In the genomic region with DNA sequence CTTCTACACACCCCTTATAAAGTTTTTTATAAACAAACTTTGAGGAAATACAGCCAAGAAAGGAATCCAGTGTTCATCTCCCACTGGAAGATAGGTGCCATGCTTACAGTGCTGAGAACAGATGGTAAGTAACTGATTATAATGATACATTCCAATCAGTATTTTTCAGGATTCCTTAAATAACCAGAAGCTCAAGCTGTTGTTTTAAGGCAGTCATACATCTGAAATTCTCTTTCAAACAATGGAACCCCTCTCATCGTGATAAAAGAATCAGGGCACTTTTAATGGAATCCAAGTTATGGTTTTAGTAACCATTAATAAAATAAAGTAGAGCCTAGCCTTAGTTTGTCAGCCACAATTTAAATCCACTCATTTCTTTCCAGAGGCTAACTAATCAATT, we compare ENCODE assay signal across 19 cellular contexts. TPM values are rescaled to one million over a fixed set of nuclear protein-coding genes. Genes with fewer than 3 reads are reported as not detected.
A peak's percentile ranks its signal among the peaks of the same experiment; 100 is the strongest.
DNase-seq lines count a peak whose midpoint lies in the region; ATAC-seq and TF ChIP-seq lines count a peak whose summit lies in the region.
"Had no signal": no experiment of that assay in that cellular context is flagged by ENCODE, and none has a peak within 500 bp of the region (broad histone marks: within the 10 kb centered on the region; RNA-seq: fewer than 3 reads in every experiment).

No MANE protein-coding gene starts in this region.

- H3K4me1 ChIP-seq in heart left ventricle (peaks cover 0 to 21% (median 7%) of the 10 kb centered on the region in 12 donors), right atrium auricular region (peaks cover 0 to 10% of the 10 kb centered on the region in 2 donors), smooth muscle cell (ENCODE audit: low read depth) (no peaks in the 10 kb centered on the region)

- 20 to 26% (median 24%) methylated on average over 1 of the region's 1 CpG for WGBS in heart left ventricle, 4 donors
- 77% methylated on average over 1 of the region's 1 CpG for WGBS in smooth muscle cell (ENCODE audit: low lambda C conversion rate)

- no peak overlapping the region for H3K4me2 ChIP-seq in smooth muscle cell

- H3K79me2 ChIP-seq in smooth muscle cell (ENCODE audit: low read depth), result no peaks in the 10 kb centered on the region

- no peaks in the 10 kb centered on the region for H3K27me3 ChIP-seq in heart left ventricle
- no peaks in the 10 kb centered on the region for H3K27me3 ChIP-seq in right atrium auricular region
- no peaks in the 10 kb centered on the region for H3K27me3 ChIP-seq in smooth muscle cell (ENCODE audit: low read depth)
- H3K27me3 ChIP-seq: gastroesophageal sphincter, MG63 had no signal

- TF ChIP-seq POLR2A in heart left ventricle (IDR thresholded peaks at IDR 0.05), result no peak

- no peak for ATAC-seq in heart left ventricle
- ATAC-seq in SK-N-SH treated with all-trans-retinoic acid at 6 μM for 48 hours, result peak; percentile 64
- no peak for ATAC-seq in GM21423 (IDR thresholded peaks at IDR 0.05; ENCODE audit: unreplicated experiment)
- ATAC-seq: gastroesophageal sphincter had no signal

- no peak overlapping the region for H3K4me3 ChIP-seq in heart left ventricle
- no peak overlapping the region for H3K4me3 ChIP-seq in right atrium auricular region
- no peak overlapping the region for H3K4me3 ChIP-seq in fibroblast of the aortic adventitia (ENCODE audit: low read depth, low read length)
- no peak overlapping the region for H3K4me3 ChIP-seq in smooth muscle cell
- H3K4me3 ChIP-seq: gastroesophageal sphincter, MG63 had no signal

- no peak for TF ChIP-seq CTCF in heart left ventricle (IDR thresholded peaks at IDR 0.05)
- no peak for TF ChIP-seq CTCF in right atrium auricular region (IDR thresholded peaks at IDR 0.05)
- TF ChIP-seq CTCF in fibroblast of the aortic adventitia (IDR thresholded peaks at IDR 0.05; ENCODE audit: insufficient read depth, low read length), result no peak
- no peak for TF ChIP-seq CTCF in smooth muscle cell (IDR thresholded peaks at IDR 0.05; ENCODE audit: borderline replicate concordance, insufficient read depth, poor library complexity, severe bottlenecking)

- no peaks in the 10 kb centered on the region for H3F3A ChIP-seq in smooth muscle cell (ENCODE audit: low read depth)

- peaks cover 0 to 81% (median 50%) of the 10 kb centered on the region in 9 donors for H3K36me3 ChIP-seq in heart left ventricle
- H3K36me3 ChIP-seq in right atrium auricular region, result peaks cover 22% of the 10 kb centered on the region
- no peaks in the 10 kb centered on the region for H3K36me3 ChIP-seq in smooth muscle cell (ENCODE audit: low read depth)

- peak overlapping the region; percentile 19 for H3K9ac ChIP-seq in smooth muscle cell (ENCODE audit: low read depth)

- no peaks in the 10 kb centered on the region for H3K9me3 ChIP-seq in heart left ventricle
- no peaks in the 10 kb centered on the region for H3K9me3 ChIP-seq in right atrium auricular region
- no peaks in the 10 kb centered on the region for H3K9me3 ChIP-seq in smooth muscle cell (replicated peaks; ENCODE audit: low read depth)
- H3K9me3 ChIP-seq: gastroesophageal sphincter, MG63 had no signal

- no peak overlapping the region for H2AFZ ChIP-seq in smooth muscle cell (ENCODE audit: low read depth)

- H3K27ac ChIP-seq in heart left ventricle (peak overlapping the region in 11 of 12 donors; percentile 19 to 77 (median 63)), right atrium auricular region (peak overlapping the region in 1 of 2 donors; percentile 69), smooth muscle cell (ENCODE audit: low read depth) (peak overlapping the region; percentile 73)

- DNase-seq in heart left ventricle (no peak), right atrium auricular region (ENCODE audit: low spot score) (no peak), fibroblast of the aortic adventitia (ENCODE audit: low read depth) (peak; percentile 67), smooth muscle cell (lab: John Stamatoyannopoulos, UW; ENCODE audit: unreplicated experiment) (no peak), C1 segment of cervical spinal cord (lab: John Stamatoyannopoulos, UW) (no peak), HUDEP-2 (lab: John Stamatoyannopoulos, UW; ENCODE audit: unreplicated experiment in 76 of 76) (no peak)
- DNase-seq: activated CD4-positive, alpha-beta T cell treated with anti-CD3 and anti-CD28 coated beads for 48 hours; COR-L47; H9; NCI-H2029 treated with DMSO at 0.1 percent for 48 hours; NCI-H524; nephron progenitor cell; retina had no signal

- H4K20me1 ChIP-seq in smooth muscle cell (ENCODE audit: low read depth), result no peaks in the 10 kb centered on the region

- intact Hi-C loops in heart left ventricle (cut with DNase I), result no loop called here

TF ChIP-seq in SK-N-SH treated with all-trans-retinoic acid at 6 μM for 48 hours, 23 proteins besides CTCF, POLR2A, EP300 and RAD21:
- no peak for TF ChIP-seq ZFP3 (CRISPR knock-in tag; IDR thresholded peaks at IDR 0.05)
- no peak for TF ChIP-seq ESRRG (CRISPR knock-in tag; IDR thresholded peaks at IDR 0.05)
- no peak for TF ChIP-seq ZNF565 (CRISPR knock-in tag; conservative IDR thresholded peaks at IDR 0.05; ENCODE audit: low read depth)
- no peak for TF ChIP-seq ZFP30 (CRISPR knock-in tag; IDR thresholded peaks at IDR 0.05)
- TF ChIP-seq ISL1 (CRISPR knock-in tag; IDR thresholded peaks at IDR 0.05), result peak; percentile 53; the same call in 1 of the 2 replicates

RNA-seq across cellular contexts. Expression of gene STAC2, which starts 56.1 kb away (rescaled TPM):
- total RNA-seq in heart left ventricle (1 to 10 TPM in 2 of 9 donors, under 1 TPM in 7; 0.16 to 3.6 (median 0.33) TPM), right atrium auricular region (1 to 10 TPM in 1 of 2 donors, under 1 TPM in 1; 0.82 to 2.3 TPM), fibroblast of the aortic adventitia (ENCODE audit: low replicate concordance) (0.18 TPM in 1 of 2 replicates, not detected in the other), smooth muscle cell (0.09 and 0.13 TPM in 2 replicates)
- polyA plus RNA-seq in heart left ventricle (1 to 10 TPM in 1 of 2 donors, under 1 TPM in 1; 0.76 to 5.3 TPM), smooth muscle cell (0.32 TPM in 1 of 2 replicates, not detected in the other)
- total RNA-seq: bronchial epithelial cell, lung microvascular endothelial cell had no signal
